ENCODE assay signal across 1 cellular context in the genomic region with DNA sequence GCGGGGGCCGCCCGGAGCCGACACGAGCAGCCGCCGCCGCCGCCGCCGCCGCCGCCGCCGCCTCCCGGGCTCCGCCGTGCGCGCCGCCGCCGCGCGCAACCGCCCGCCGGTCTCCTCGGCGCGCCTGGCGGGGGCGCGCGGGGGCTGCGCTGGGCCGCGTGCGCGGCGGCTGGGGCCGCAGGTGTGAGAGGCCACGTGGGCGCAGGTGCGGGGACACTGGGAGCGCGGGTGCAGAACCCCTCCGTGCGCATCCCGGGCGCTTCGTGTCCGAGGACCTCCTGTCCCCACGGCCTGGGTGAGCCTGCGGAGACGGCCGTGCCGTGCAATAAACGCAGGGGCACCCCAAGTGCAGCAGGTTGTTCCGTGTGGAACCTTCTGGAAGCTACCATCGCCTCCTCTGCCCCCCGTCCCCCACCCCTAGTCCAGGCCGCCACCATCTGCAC.
TF ChIP-seq lines count a peak whose summit lies in the region.

A gene with protein sequence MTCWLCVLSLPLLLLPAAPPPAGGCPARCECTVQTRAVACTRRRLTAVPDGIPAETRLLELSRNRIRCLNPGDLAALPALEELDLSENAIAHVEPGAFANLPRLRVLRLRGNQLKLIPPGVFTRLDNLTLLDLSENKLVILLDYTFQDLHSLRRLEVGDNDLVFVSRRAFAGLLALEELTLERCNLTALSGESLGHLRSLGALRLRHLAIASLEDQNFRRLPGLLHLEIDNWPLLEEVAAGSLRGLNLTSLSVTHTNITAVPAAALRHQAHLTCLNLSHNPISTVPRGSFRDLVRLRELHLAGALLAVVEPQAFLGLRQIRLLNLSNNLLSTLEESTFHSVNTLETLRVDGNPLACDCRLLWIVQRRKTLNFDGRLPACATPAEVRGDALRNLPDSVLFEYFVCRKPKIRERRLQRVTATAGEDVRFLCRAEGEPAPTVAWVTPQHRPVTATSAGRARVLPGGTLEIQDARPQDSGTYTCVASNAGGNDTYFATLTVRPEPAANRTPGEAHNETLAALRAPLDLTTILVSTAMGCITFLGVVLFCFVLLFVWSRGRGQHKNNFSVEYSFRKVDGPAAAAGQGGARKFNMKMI (minus strand): TSS at position 41 of the 443 bp plus-strand sequence. CDS start 16,378 bp downstream, outside the sequence.

TF ChIP-seq in SK-N-SH treated with all-trans-retinoic acid at 6 μM for 48 hours, 23 proteins besides CTCF, POLR2A, EP300 and RAD21:
- TF ChIP-seq, protein P1, sequence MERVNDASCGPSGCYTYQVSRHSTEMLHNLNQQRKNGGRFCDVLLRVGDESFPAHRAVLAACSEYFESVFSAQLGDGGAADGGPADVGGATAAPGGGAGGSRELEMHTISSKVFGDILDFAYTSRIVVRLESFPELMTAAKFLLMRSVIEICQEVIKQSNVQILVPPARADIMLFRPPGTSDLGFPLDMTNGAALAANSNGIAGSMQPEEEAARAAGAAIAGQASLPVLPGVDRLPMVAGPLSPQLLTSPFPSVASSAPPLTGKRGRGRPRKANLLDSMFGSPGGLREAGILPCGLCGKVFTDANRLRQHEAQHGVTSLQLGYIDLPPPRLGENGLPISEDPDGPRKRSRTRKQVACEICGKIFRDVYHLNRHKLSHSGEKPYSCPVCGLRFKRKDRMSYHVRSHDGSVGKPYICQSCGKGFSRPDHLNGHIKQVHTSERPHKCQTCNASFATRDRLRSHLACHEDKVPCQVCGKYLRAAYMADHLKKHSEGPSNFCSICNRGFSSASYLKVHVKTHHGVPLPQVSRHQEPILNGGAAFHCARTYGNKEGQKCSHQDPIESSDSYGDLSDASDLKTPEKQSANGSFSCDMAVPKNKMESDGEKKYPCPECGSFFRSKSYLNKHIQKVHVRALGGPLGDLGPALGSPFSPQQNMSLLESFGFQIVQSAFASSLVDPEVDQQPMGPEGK (CRISPR knock-in tag; IDR thresholded peaks at IDR 0.05; ENCODE audit: borderline replicate concordance), result no peak
- TF ChIP-seq, protein P2, sequence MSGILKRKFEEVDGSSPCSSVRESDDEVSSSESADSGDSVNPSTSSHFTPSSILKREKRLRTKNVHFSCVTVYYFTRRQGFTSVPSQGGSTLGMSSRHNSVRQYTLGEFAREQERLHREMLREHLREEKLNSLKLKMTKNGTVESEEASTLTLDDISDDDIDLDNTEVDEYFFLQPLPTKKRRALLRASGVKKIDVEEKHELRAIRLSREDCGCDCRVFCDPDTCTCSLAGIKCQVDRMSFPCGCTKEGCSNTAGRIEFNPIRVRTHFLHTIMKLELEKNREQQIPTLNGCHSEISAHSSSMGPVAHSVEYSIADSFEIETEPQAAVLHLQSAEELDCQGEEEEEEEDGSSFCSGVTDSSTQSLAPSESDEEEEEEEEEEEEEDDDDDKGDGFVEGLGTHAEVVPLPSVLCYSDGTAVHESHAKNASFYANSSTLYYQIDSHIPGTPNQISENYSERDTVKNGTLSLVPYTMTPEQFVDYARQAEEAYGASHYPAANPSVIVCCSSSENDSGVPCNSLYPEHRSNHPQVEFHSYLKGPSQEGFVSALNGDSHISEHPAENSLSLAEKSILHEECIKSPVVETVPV (CRISPR knock-in tag; IDR thresholded peaks at IDR 0.05), result no peak
- no peak for TF ChIP-seq TOX (CRISPR knock-in tag; IDR thresholded peaks at IDR 0.05; ENCODE audit: borderline replicate concordance)
- TF ChIP-seq, protein P3, sequence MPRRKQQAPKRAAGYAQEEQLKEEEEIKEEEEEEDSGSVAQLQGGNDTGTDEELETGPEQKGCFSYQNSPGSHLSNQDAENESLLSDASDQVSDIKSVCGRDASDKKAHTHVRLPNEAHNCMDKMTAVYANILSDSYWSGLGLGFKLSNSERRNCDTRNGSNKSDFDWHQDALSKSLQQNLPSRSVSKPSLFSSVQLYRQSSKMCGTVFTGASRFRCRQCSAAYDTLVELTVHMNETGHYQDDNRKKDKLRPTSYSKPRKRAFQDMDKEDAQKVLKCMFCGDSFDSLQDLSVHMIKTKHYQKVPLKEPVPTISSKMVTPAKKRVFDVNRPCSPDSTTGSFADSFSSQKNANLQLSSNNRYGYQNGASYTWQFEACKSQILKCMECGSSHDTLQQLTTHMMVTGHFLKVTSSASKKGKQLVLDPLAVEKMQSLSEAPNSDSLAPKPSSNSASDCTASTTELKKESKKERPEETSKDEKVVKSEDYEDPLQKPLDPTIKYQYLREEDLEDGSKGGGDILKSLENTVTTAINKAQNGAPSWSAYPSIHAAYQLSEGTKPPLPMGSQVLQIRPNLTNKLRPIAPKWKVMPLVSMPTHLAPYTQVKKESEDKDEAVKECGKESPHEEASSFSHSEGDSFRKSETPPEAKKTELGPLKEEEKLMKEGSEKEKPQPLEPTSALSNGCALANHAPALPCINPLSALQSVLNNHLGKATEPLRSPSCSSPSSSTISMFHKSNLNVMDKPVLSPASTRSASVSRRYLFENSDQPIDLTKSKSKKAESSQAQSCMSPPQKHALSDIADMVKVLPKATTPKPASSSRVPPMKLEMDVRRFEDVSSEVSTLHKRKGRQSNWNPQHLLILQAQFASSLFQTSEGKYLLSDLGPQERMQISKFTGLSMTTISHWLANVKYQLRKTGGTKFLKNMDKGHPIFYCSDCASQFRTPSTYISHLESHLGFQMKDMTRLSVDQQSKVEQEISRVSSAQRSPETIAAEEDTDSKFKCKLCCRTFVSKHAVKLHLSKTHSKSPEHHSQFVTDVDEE (CRISPR knock-in tag; IDR thresholded peaks at IDR 0.05), result no peak
- no peak for TF ChIP-seq ZFP30 (CRISPR knock-in tag; IDR thresholded peaks at IDR 0.05)
- no peak for TF ChIP-seq TCF4 (CRISPR knock-in tag; IDR thresholded peaks at IDR 0.05; ENCODE audit: borderline replicate concordance)
- TF ChIP-seq ZNF8 (CRISPR knock-in tag; IDR thresholded peaks at IDR 0.05), result no peak
- no peak for TF ChIP-seq OSR1 (CRISPR knock-in tag; IDR thresholded peaks at IDR 0.05)
- TF ChIP-seq GLIS3 (CRISPR knock-in tag; IDR thresholded peaks at IDR 0.05), result no peak
- TF ChIP-seq BACH2 (CRISPR knock-in tag; IDR thresholded peaks at IDR 0.05; ENCODE audit: borderline replicate concordance), result no peak
- TF ChIP-seq RARB (CRISPR knock-in tag; IDR thresholded peaks at IDR 0.05), result no peak
- TF ChIP-seq, protein P4, sequence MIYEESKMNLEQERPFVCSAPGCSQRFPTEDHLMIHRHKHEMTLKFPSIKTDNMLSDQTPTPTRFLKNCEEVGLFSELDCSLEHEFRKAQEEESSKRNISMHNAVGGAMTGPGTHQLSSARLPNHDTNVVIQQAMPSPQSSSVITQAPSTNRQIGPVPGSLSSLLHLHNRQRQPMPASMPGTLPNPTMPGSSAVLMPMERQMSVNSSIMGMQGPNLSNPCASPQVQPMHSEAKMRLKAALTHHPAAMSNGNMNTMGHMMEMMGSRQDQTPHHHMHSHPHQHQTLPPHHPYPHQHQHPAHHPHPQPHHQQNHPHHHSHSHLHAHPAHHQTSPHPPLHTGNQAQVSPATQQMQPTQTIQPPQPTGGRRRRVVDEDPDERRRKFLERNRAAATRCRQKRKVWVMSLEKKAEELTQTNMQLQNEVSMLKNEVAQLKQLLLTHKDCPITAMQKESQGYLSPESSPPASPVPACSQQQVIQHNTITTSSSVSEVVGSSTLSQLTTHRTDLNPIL (CRISPR knock-in tag; IDR thresholded peaks at IDR 0.05; ENCODE audit: low read depth), result no peak
- TF ChIP-seq ISL1 (CRISPR knock-in tag; IDR thresholded peaks at IDR 0.05), result no peak
- no peak for TF ChIP-seq ARNTL (CRISPR knock-in tag; IDR thresholded peaks at IDR 0.05; ENCODE audit: borderline replicate concordance, low read depth)
- TF ChIP-seq, protein P5, sequence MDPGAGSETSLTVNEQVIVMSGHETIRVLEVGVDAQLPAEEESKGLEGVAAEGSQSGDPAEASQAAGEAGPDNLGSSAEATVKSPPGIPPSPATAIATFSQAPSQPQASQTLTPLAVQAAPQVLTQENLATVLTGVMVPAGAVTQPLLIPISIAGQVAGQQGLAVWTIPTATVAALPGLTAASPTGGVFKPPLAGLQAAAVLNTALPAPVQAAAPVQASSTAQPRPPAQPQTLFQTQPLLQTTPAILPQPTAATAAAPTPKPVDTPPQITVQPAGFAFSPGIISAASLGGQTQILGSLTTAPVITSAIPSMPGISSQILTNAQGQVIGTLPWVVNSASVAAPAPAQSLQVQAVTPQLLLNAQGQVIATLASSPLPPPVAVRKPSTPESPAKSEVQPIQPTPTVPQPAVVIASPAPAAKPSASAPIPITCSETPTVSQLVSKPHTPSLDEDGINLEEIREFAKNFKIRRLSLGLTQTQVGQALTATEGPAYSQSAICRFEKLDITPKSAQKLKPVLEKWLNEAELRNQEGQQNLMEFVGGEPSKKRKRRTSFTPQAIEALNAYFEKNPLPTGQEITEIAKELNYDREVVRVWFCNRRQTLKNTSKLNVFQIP (CRISPR knock-in tag; IDR thresholded peaks at IDR 0.05; ENCODE audit: borderline replicate concordance, low read depth), result no peak
